ENCODE assay signal across 29 cellular contexts in the genomic region with DNA sequence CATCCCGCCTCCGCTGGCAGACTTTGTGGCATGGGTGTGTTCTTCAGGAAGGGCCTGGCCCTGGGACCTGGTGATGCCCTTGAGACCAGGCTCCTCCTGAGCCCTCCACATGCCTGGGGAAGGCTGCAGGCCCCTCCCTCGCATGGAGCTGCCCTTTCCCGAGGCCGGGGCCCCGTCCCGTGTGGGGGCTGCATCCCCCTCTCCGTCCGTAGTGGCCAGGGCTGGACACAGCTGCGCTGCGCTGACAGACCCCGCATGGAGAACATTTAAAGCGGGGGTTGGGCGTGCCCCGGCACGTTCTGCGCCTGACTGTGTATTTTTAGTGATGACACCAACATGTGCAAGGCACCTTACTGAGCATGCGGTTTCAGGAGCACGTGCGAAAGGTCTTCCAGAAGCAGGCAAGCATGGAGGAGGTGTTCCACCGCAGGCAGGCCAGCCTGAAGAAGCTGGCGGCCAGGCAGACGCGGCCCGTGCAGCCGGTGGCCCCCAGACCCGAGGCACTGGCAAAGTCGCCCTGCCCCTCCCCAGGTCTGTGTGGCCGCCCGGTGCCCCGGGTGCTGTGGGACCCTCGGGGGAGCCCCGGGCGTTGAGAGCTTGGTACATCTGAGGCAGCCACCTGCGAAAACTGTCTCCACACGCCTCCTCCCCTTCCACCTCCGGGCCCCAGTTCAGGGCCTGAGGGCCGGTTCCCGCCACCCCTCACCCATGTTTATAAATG. TPM values are rescaled to one million over a fixed set of nuclear protein-coding genes. Genes with fewer than 3 reads are reported as not detected.
"Had no signal": no experiment of that assay in that cellular context is flagged by ENCODE, and none has a peak within 500 bp of the region (broad histone marks: within the 10 kb centered on the region; RNA-seq: fewer than 3 reads in every experiment).

No MANE protein-coding gene starts in this region.

- H2AFZ ChIP-seq: neural progenitor cell had no signal

- H3K9me3 ChIP-seq: left lung, ovary, transverse colon had no signal

- H3K4me3 Mint-ChIP-seq: activated naive CD4-positive, alpha-beta T cell treated with anti-CD3 and anti-CD28 coated beads, Interleukin-2, amount 10 ng/mL, durations not matched to agents 7 days and 5 days; activated naive CD8-positive, alpha-beta T cell treated with anti-CD3 and anti-CD28 coated beads, Interleukin-2, amount 50 U/mL, for 24 hours; central memory CD8-positive, alpha-beta T cell; naive thymus-derived CD4-positive, alpha-beta T cell; stimulated activated memory B cell treated with anti-CD40 and anti-IgM and Interleukin-4, amounts not matched to agents 10 μg/mL and 1 μg/mL and 100 μg/mL, for 72 hours; T-helper 1 cell treated with Interleukin-12 subunit alpha and Interleukin-12 subunit beta and Interleukin-4 antibody, amounts not matched to agents 30 μg/mL and 1 μg/mL, for 36 hours had no signal

- H3K36me3 ChIP-seq: brain microvascular endothelial cell, neural progenitor cell, ovary, transverse colon had no signal

- H3K27ac ChIP-seq: brain microvascular endothelial cell, esophagus muscularis mucosa, gastroesophageal sphincter, left lung, neural progenitor cell, ovary, transverse colon, VCaP had no signal

- DNase-seq: activated CD4-positive, alpha-beta T cell treated with anti-CD3 and anti-CD28 coated beads for 1 hour; activated CD8-positive, alpha-beta memory T cell treated with anti-CD3 and anti-CD28 coated beads for 24 hours; activated CD8-positive, alpha-beta memory T cell treated with anti-CD3 and anti-CD28 coated beads, Interleukin-2, amount 50 U/mL, for 48 hours; activated effector memory CD4-positive, alpha-beta T cell treated with Interleukin-2 at 50 U/mL for 16 hours; activated naive CD4-positive, alpha-beta T cell treated with anti-CD3 and anti-CD28 coated beads, Interleukin-2, amount 10 ng/mL, durations not matched to agents 7 days and 5 days; activated naive CD8-positive, alpha-beta T cell treated with anti-CD3 and anti-CD28 coated beads, Interleukin-2, amount 50 U/mL, for 24 hours; activated T-cell treated with anti-CD3 and anti-CD28 coated beads, Interleukin-2, amount 50 U/mL, for 48 hours; anterior cingulate cortex; brain microvascular endothelial cell; cortex of kidney; effector CD4-positive, alpha-beta T cell; hippocampal formation; islet precursor cell; mesendoderm; naive thymus-derived CD4-positive, alpha-beta T cell; ovary; stimulated activated CD4-positive, alpha-beta T cell treated with anti-CD3 and anti-CD28 coated beads, Interleukin-4, amount 100 ng/mL, for 4 hours; transverse colon had no signal

- ATAC-seq: activated naive CD8-positive, alpha-beta T cell treated with anti-CD3 and anti-CD28 coated beads, Interleukin-2, amount 50 U/mL, for 24 hours; gastroesophageal sphincter; left lung; naive thymus-derived CD4-positive, alpha-beta T cell; sciatic nerve; stimulated activated memory B cell treated with anti-CD40 and anti-IgM and Interleukin-4, amounts not matched to agents 10 μg/mL and 1 μg/mL and 100 μg/mL, for 72 hours had no signal

- H3K4me1 ChIP-seq: esophagus muscularis mucosa, gastroesophageal sphincter, left lung, neural progenitor cell, transverse colon had no signal

- H3K4me3 ChIP-seq: esophagus muscularis mucosa, gastroesophageal sphincter, left lung, neural progenitor cell, ovary, transverse colon had no signal

- H3K9ac ChIP-seq: neural progenitor cell had no signal

- H3K36me3 Mint-ChIP-seq: activated naive CD4-positive, alpha-beta T cell treated with anti-CD3 and anti-CD28 coated beads, Interleukin-2, amount 10 ng/mL, durations not matched to agents 7 days and 5 days had no signal

- H3K27ac Mint-ChIP-seq: activated naive CD4-positive, alpha-beta T cell treated with anti-CD3 and anti-CD28 coated beads, Interleukin-2, amount 10 ng/mL, durations not matched to agents 7 days and 5 days; activated naive CD8-positive, alpha-beta T cell treated with anti-CD3 and anti-CD28 coated beads, Interleukin-2, amount 50 U/mL, for 24 hours; naive thymus-derived CD4-positive, alpha-beta T cell; neural progenitor cell; stimulated activated memory B cell treated with anti-CD40 and anti-IgM and Interleukin-4, amounts not matched to agents 10 μg/mL and 1 μg/mL and 100 μg/mL, for 72 hours; T-helper 1 cell treated with Interleukin-12 subunit alpha and Interleukin-12 subunit beta and Interleukin-4 antibody, amounts not matched to agents 30 μg/mL and 1 μg/mL, for 36 hours had no signal

- H3K4me2 ChIP-seq: neural progenitor cell had no signal

- H3K4me1 Mint-ChIP-seq: activated naive CD4-positive, alpha-beta T cell treated with anti-CD3 and anti-CD28 coated beads, Interleukin-2, amount 10 ng/mL, durations not matched to agents 7 days and 5 days; activated naive CD8-positive, alpha-beta T cell treated with anti-CD3 and anti-CD28 coated beads, Interleukin-2, amount 50 U/mL, for 24 hours; central memory CD8-positive, alpha-beta T cell; naive thymus-derived CD4-positive, alpha-beta T cell; neural progenitor cell; stimulated activated memory B cell treated with anti-CD40 and anti-IgM and Interleukin-4, amounts not matched to agents 10 μg/mL and 1 μg/mL and 100 μg/mL, for 72 hours had no signal

- H3K27me3 ChIP-seq: brain microvascular endothelial cell, left lung, neural progenitor cell, ovary, transverse colon had no signal

- H3K9me3 Mint-ChIP-seq: activated naive CD4-positive, alpha-beta T cell treated with anti-CD3 and anti-CD28 coated beads, Interleukin-2, amount 10 ng/mL, durations not matched to agents 7 days and 5 days; activated naive CD8-positive, alpha-beta T cell treated with anti-CD3 and anti-CD28 coated beads, Interleukin-2, amount 50 U/mL, for 24 hours; central memory CD8-positive, alpha-beta T cell; neural progenitor cell; T-helper 1 cell treated with Interleukin-12 subunit alpha and Interleukin-12 subunit beta and Interleukin-4 antibody, amounts not matched to agents 30 μg/mL and 1 μg/mL, for 36 hours had no signal

- H3K27me3 Mint-ChIP-seq: activated naive CD4-positive, alpha-beta T cell treated with anti-CD3 and anti-CD28 coated beads, Interleukin-2, amount 10 ng/mL, durations not matched to agents 7 days and 5 days; activated naive CD8-positive, alpha-beta T cell treated with anti-CD3 and anti-CD28 coated beads, Interleukin-2, amount 50 U/mL, for 24 hours; central memory CD8-positive, alpha-beta T cell; naive thymus-derived CD4-positive, alpha-beta T cell; stimulated activated memory B cell treated with anti-CD40 and anti-IgM and Interleukin-4, amounts not matched to agents 10 μg/mL and 1 μg/mL and 100 μg/mL, for 72 hours had no signal

RNA-seq across cellular contexts. Expression of gene F7, which starts 28.8 kb away (rescaled TPM):
- total RNA-seq: endothelial cell of umbilical vein, left lung, pulmonary artery endothelial cell, transverse colon had no signal
- polyA plus RNA-seq: endothelial cell of umbilical vein; naive thymus-derived CD4-positive, alpha-beta T cell had no signal

RNA-seq across cellular contexts. Expression of gene F10, which starts 45.8 kb away (rescaled TPM):
- total RNA-seq: endothelial cell of umbilical vein; naive thymus-derived CD4-positive, alpha-beta T cell had no signal
- polyA plus RNA-seq: naive thymus-derived CD4-positive, alpha-beta T cell had no signal
